In genomic region chr3:160885791-160886286, GRCh38 we compare ENCODE assay signal across 9 cellular contexts.
DNase-seq lines count a peak whose midpoint lies in the region; ATAC-seq and TF ChIP-seq lines count a peak whose summit lies in the region.
"Had no signal": no experiment of that assay in that cellular context is flagged by ENCODE, and none has a peak within 500 bp of the region (broad histone marks: within the 10 kb centered on the region; RNA-seq: fewer than 3 reads in every experiment).

No MANE protein-coding gene starts in this region.

- H3K9me3 ChIP-seq in NT2/D1 (ENCODE audit: insufficient read depth, low read length) (no peaks in the 10 kb centered on the region), smooth muscle cell (replicated peaks; ENCODE audit: low read depth) (no peaks in the 10 kb centered on the region), prostate gland (no peaks in the 10 kb centered on the region)
- no peaks in the 10 kb centered on the region for H3K9me3 ChIP-seq in naive thymus-derived CD4-positive, alpha-beta T cell (ENCODE audit: control insufficient read depth in 2 of 3, low read length in 3 of 3)

- no peaks in the 10 kb centered on the region for H3F3A ChIP-seq in smooth muscle cell (ENCODE audit: low read depth)

- H3K4me1 Mint-ChIP-seq in naive thymus-derived CD4-positive, alpha-beta T cell, result peaks cover 0 to 1% (median 0%) of the 10 kb centered on the region in 7 donors

- no peak overlapping the region for H3K4me3 Mint-ChIP-seq in naive thymus-derived CD4-positive, alpha-beta T cell

- POLR2A ChIA-PET in naive thymus-derived CD4-positive, alpha-beta T cell (lab: Charles Lee), result no interaction called here

- no peak for TF ChIP-seq POLR2A in prostate gland (IDR thresholded peaks at IDR 0.05)

- H4K20me1 ChIP-seq in smooth muscle cell (ENCODE audit: low read depth), result no peaks in the 10 kb centered on the region

- H3K4me3 ChIP-seq in NT2/D1 (ENCODE audit: insufficient read length, low read depth), result no peak overlapping the region
- no peak overlapping the region for H3K4me3 ChIP-seq in smooth muscle cell
- no peak overlapping the region for H3K4me3 ChIP-seq in naive thymus-derived CD4-positive, alpha-beta T cell (ENCODE audit: low read length)
- H3K4me3 ChIP-seq in prostate gland, result no peak overlapping the region

- DNase-seq in NCI-H345 (lab: John Stamatoyannopoulos, UW) (peak; percentile 8), NCI-H345 treated with DMSO at 0.1 percent for 48 hours (lab: John Stamatoyannopoulos, UW; ENCODE audit: unreplicated experiment) (no peak), NT2/D1 (ENCODE audit: low read depth, low spot score) (peak; percentile 18), head of caudate nucleus (peak; percentile 17 to 87 (median 70)), smooth muscle cell (lab: John Stamatoyannopoulos, UW; ENCODE audit: unreplicated experiment) (peak; percentile 6), prostate gland (ENCODE audit: low spot score) (no peak)
- no peak for DNase-seq in naive thymus-derived CD4-positive, alpha-beta T cell

- H3K9me3 Mint-ChIP-seq in naive thymus-derived CD4-positive, alpha-beta T cell, result peaks cover 7 to 49% (median 17%) of the 10 kb centered on the region in 11 donors

- H3K4me2 ChIP-seq in smooth muscle cell, result peak overlapping the region; percentile 9

- peak; percentile 35 for ATAC-seq in HG03103 (IDR thresholded peaks at IDR 0.05; ENCODE audit: low read depth, unreplicated experiment)
- ATAC-seq in naive thymus-derived CD4-positive, alpha-beta T cell, result no peak

- TF ChIP-seq CTCF in smooth muscle cell (IDR thresholded peaks at IDR 0.05; ENCODE audit: borderline replicate concordance, insufficient read depth, poor library complexity, severe bottlenecking) (no peak), prostate gland (IDR thresholded peaks at IDR 0.05) (no peak)

- H2AFZ ChIP-seq in smooth muscle cell (ENCODE audit: low read depth), result no peak overlapping the region

- CTCF ChIA-PET in naive thymus-derived CD4-positive, alpha-beta T cell (lab: Charles Lee), result no interaction called here

- intact Hi-C loops in head of caudate nucleus (cut with DNase I), result no loop called here
- intact Hi-C loops in naive thymus-derived CD4-positive, alpha-beta T cell (cut with micrococcal nuclease), result no loop called here
- intact Hi-C loops in prostate gland (cut with DNase I), result no loop called here

- H3K9ac ChIP-seq in NT2/D1 (ENCODE audit: insufficient read length, low read depth), result no peak overlapping the region
- H3K9ac ChIP-seq in smooth muscle cell (ENCODE audit: low read depth), result no peak overlapping the region

- H3K36me3 ChIP-seq in NT2/D1 (ENCODE audit: insufficient read depth, insufficient read length, low read length), result no peaks in the 10 kb centered on the region
- H3K36me3 ChIP-seq in smooth muscle cell (ENCODE audit: low read depth), result no peaks in the 10 kb centered on the region
- no peaks in the 10 kb centered on the region for H3K36me3 ChIP-seq in naive thymus-derived CD4-positive, alpha-beta T cell (ENCODE audit: control insufficient read depth in 2 of 3, insufficient read depth in 3 of 3, low read length in 3 of 3)
- H3K36me3 ChIP-seq in prostate gland, result no peaks in the 10 kb centered on the region

- peaks cover 0 to 10% (median 5%) of the 10 kb centered on the region in 5 donors for H3K36me3 Mint-ChIP-seq in naive thymus-derived CD4-positive, alpha-beta T cell

- H3K27ac Mint-ChIP-seq in naive thymus-derived CD4-positive, alpha-beta T cell, result no peak overlapping the region

- WGBS in smooth muscle cell (ENCODE audit: low lambda C conversion rate), result 25% methylated on average over 5 of the region's 5 CpGs
- WGBS in prostate gland, result 61% methylated on average over 5 of the region's 5 CpGs

- H3K4me1 ChIP-seq in NT2/D1 (ENCODE audit: insufficient read depth, insufficient read length) (peaks cover 3% of the 10 kb centered on the region), smooth muscle cell (ENCODE audit: low read depth) (no peaks in the 10 kb centered on the region), prostate gland (replicated peaks) (no peaks in the 10 kb centered on the region)
- H3K4me1 ChIP-seq in naive thymus-derived CD4-positive, alpha-beta T cell (ENCODE audit: control insufficient read depth in 2 of 2, insufficient read depth in 2 of 2, low read length in 2 of 2), result no peaks in the 10 kb centered on the region

- H3K27me3 Mint-ChIP-seq in naive thymus-derived CD4-positive, alpha-beta T cell, result peaks cover 0 to 5% (median 0%) of the 10 kb centered on the region in 5 donors

- H3K27me3 ChIP-seq in NT2/D1 (ENCODE audit: insufficient read depth, insufficient read length) (no peaks in the 10 kb centered on the region), smooth muscle cell (ENCODE audit: low read depth) (no peaks in the 10 kb centered on the region), prostate gland (replicated peaks; ENCODE audit: insufficient read depth) (no peaks in the 10 kb centered on the region)
- no peaks in the 10 kb centered on the region for H3K27me3 ChIP-seq in naive thymus-derived CD4-positive, alpha-beta T cell (ENCODE audit: control insufficient read depth in 2 of 2, insufficient read depth in 2 of 2, low read length in 2 of 2)

- H3K27ac ChIP-seq in smooth muscle cell (ENCODE audit: low read depth) (no peak overlapping the region), prostate gland (no peak overlapping the region)
- no peak overlapping the region for H3K27ac ChIP-seq in naive thymus-derived CD4-positive, alpha-beta T cell (ENCODE audit: low read depth, low read length)
- H3K27ac ChIP-seq: C4-2B had no signal

- H3K79me2 ChIP-seq in smooth muscle cell (ENCODE audit: low read depth), result no peaks in the 10 kb centered on the region

Comparison
In these comparisons a context has a peak if more than half of its experiments do, and no peak if none do; other contexts are left out.
1. DNase-seq: peak in NCI-H345 (single experiment), NT2/D1 (single experiment), head of caudate nucleus (42 of 42) and smooth muscle cell (single experiment); none in NCI-H345 treated with DMSO at 0.1 percent for 48 hours (single experiment), naive thymus-derived CD4-positive, alpha-beta T cell (0 of 9) and prostate gland (single experiment).